Comparison of ENCODE assay signal across 19 cellular contexts in the genomic region with DNA sequence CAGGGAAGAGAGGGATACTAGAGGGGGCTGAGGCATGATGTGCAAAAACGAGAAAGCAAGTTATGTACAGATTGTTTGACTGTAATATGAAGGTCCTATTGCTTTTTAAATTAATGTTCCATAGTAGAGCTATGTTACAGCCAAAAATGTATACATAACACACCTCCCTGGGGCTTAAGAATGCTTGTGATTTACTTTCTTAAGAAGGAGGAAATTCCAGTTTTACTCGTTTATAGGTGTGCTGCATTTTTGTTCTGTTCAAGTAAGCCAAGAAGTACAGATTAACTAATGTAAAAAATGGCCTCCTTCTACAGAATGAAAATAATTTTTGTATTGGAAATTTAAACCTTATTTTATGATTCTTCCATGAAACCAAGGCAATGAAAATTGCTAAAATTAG.
"Had no signal": no experiment of that assay in that cellular context is flagged by ENCODE, and none has a peak within 500 bp of the region (broad histone marks: within the 10 kb centered on the region; RNA-seq: fewer than 3 reads in every experiment).

No MANE protein-coding gene starts in this region.

- H3K27me3 ChIP-seq: heart left ventricle, right lobe of liver, suprapubic skin, thyroid gland had no signal

- H3K27ac ChIP-seq: heart left ventricle, left ventricle myocardium inferior, lower lobe of right lung, parathyroid adenoma, prostate gland, right lobe of liver, suprapubic skin, thyroid gland had no signal

- H3K9me3 ChIP-seq: heart left ventricle, left ventricle myocardium inferior, lower lobe of right lung, prostate gland, right lobe of liver, suprapubic skin, thyroid gland had no signal

- H3K27me3 Mint-ChIP-seq: effector memory CD8-positive, alpha-beta T cell; memory B cell; naive B cell had no signal

- ATAC-seq: effector memory CD8-positive, alpha-beta T cell; heart left ventricle; lower lobe of right lung; right lobe of liver; stimulated activated effector memory CD8-positive, alpha-beta T cell treated with anti-CD3 and anti-CD28 coated beads, Interleukin-12 subunit alpha, Interleukin-12 subunit beta, amount 100 ng/mL, for 72 hours; stimulated activated naive CD8-positive, alpha-beta T cell treated with anti-CD3 and anti-CD28 coated beads, Interleukin-15, Interleukin-2, amounts not matched to agents 100 U/mL and 50 U/mL, for 24 hours had no signal

- H3K9ac ChIP-seq: parathyroid adenoma had no signal

- H3K4me1 ChIP-seq: lower lobe of right lung, parathyroid adenoma, prostate gland, right lobe of liver had no signal

- DNase-seq: effector memory CD8-positive, alpha-beta T cell; heart left ventricle; hypothalamus; kidney glomerular epithelial cell; left ventricle myocardium inferior; lower lobe of right lung; naive B cell; nephron progenitor cell; retina; right lobe of liver; stimulated activated CD4-positive, alpha-beta T cell treated with anti-CD3 and anti-CD28 coated beads, Interleukin-4, amount 100 ng/mL, for 1 hour; stimulated activated CD8-positive, alpha-beta memory T cell treated with anti-CD3 and anti-CD28 coated beads, Interleukin-4, amount 100 ng/mL, for 48 hours; stimulated activated naive CD8-positive, alpha-beta T cell treated with anti-CD3 and anti-CD28 coated beads, Interleukin-15, Interleukin-2, amounts not matched to agents 100 U/mL and 50 U/mL, for 24 hours; thyroid gland had no signal

- H3K4me1 Mint-ChIP-seq: memory B cell; naive B cell; nephron progenitor cell; stimulated activated effector memory CD8-positive, alpha-beta T cell treated with anti-CD3 and anti-CD28 coated beads, Interleukin-12 subunit alpha, Interleukin-12 subunit beta, amount 100 ng/mL, for 72 hours had no signal

- H3K36me3 ChIP-seq: heart left ventricle, left ventricle myocardium inferior, lower lobe of right lung, prostate gland, right lobe of liver, suprapubic skin, thyroid gland had no signal

- H3K4me3 ChIP-seq: heart left ventricle, left ventricle myocardium inferior, lower lobe of right lung, prostate gland, right lobe of liver, suprapubic skin, thyroid gland had no signal

- H2AFZ ChIP-seq: parathyroid adenoma had no signal

- H3K4me3 Mint-ChIP-seq: effector memory CD8-positive, alpha-beta T cell; memory B cell; naive B cell; nephron progenitor cell; stimulated activated effector memory CD8-positive, alpha-beta T cell treated with anti-CD3 and anti-CD28 coated beads, Interleukin-12 subunit alpha, Interleukin-12 subunit beta, amount 100 ng/mL, for 72 hours had no signal

- H3K9me3 Mint-ChIP-seq: effector memory CD8-positive, alpha-beta T cell; memory B cell; naive B cell; nephron progenitor cell; stimulated activated effector memory CD8-positive, alpha-beta T cell treated with anti-CD3 and anti-CD28 coated beads, Interleukin-12 subunit alpha, Interleukin-12 subunit beta, amount 100 ng/mL, for 72 hours had no signal

- H3K36me3 Mint-ChIP-seq: memory B cell; naive B cell; stimulated activated effector memory CD8-positive, alpha-beta T cell treated with anti-CD3 and anti-CD28 coated beads, Interleukin-12 subunit alpha, Interleukin-12 subunit beta, amount 100 ng/mL, for 72 hours had no signal

- H3K79me2 ChIP-seq: parathyroid adenoma had no signal

- H3K27ac Mint-ChIP-seq: effector memory CD8-positive, alpha-beta T cell; memory B cell; naive B cell; nephron progenitor cell; stimulated activated effector memory CD8-positive, alpha-beta T cell treated with anti-CD3 and anti-CD28 coated beads, Interleukin-12 subunit alpha, Interleukin-12 subunit beta, amount 100 ng/mL, for 72 hours had no signal
